ENCODE assay signal across 16 cellular contexts in genomic region chr3:124927454-124928079, GRCh38. TPM values are rescaled to one million over a fixed set of nuclear protein-coding genes. Genes with fewer than 3 reads are reported as not detected.
DNase-seq lines count a peak whose midpoint lies in the region; ATAC-seq, FAIRE-seq and TF ChIP-seq lines count a peak whose summit lies in the region.
"Had no signal": no experiment of that assay in that cellular context is flagged by ENCODE, and none has a peak within 500 bp of the region (broad histone marks: within the 10 kb centered on the region; RNA-seq: fewer than 3 reads in every experiment).

No MANE protein-coding gene starts in this region.

- H3K27ac ChIP-seq in small intestine (ENCODE audit: low read depth in 1 of 2, low read length in 1 of 2), result peak overlapping the region in 1 of 2 donors; percentile 1

- no peak overlapping the region for H3K27ac Mint-ChIP-seq in stimulated activated naive B cell treated with anti-CD40 and anti-IgM and Interleukin-4, amounts not matched to agents 10 μg/mL and 1 μg/mL and 100 μg/mL, for 72 hours

- no peaks in the 10 kb centered on the region for H3K36me3 Mint-ChIP-seq in stimulated activated naive B cell treated with anti-CD40 and anti-IgM and Interleukin-4, amounts not matched to agents 10 μg/mL and 1 μg/mL and 100 μg/mL, for 72 hours

- no peak for TF ChIP-seq CTCF in GM10248 (IDR thresholded peaks at IDR 0.05; ENCODE audit: control extremely low read depth, extremely low read depth, low read depth, missing control alignments)

- no peak overlapping the region for H3K4me3 ChIP-seq in small intestine (ENCODE audit: low read depth in 1 of 2, low read length in 2 of 2)
- H3K4me3 ChIP-seq: mucosa of descending colon had no signal

- no peak overlapping the region for H3K4me3 Mint-ChIP-seq in stimulated activated naive B cell treated with anti-CD40 and anti-IgM and Interleukin-4, amounts not matched to agents 10 μg/mL and 1 μg/mL and 100 μg/mL, for 72 hours
- H3K4me3 Mint-ChIP-seq: activated T-cell treated with anti-CD3 and anti-CD28 coated beads, Interleukin-2, amount 50 U/mL, for 4 hours had no signal

- H3K4me1 ChIP-seq in small intestine (ENCODE audit: control insufficient read depth in 2 of 2, insufficient read depth in 1 of 2, low read depth in 1 of 2, low read length in 1 of 2), result peaks cover 0 to 7% of the 10 kb centered on the region in 2 donors

- H3K36me3 ChIP-seq in small intestine (ENCODE audit: control insufficient read depth in 2 of 2, insufficient read depth in 2 of 2, low read length in 2 of 2), result peaks cover 5 to 17% of the 10 kb centered on the region in 2 donors

- ATAC-seq in HG02610 (IDR thresholded peaks at IDR 0.05; ENCODE audit: unreplicated experiment) (peak; percentile 56), HG03432 (IDR thresholded peaks at IDR 0.05; ENCODE audit: unreplicated experiment) (peak; percentile 44), GM18517 (IDR thresholded peaks at IDR 0.05; ENCODE audit: unreplicated experiment) (no peak)
- ATAC-seq in stimulated activated naive B cell treated with anti-CD40 and anti-IgM and Interleukin-4, amounts not matched to agents 10 μg/mL and 1 μg/mL and 100 μg/mL, for 72 hours (replicated peaks), result no peak
- ATAC-seq: activated CD4-positive, CD25-positive, alpha-beta regulatory T cell treated with anti-CD3 and anti-CD28 coated beads, Interleukin-2, amount 50 U/mL, for 24 hours; activated T-cell treated with anti-CD3 and anti-CD28 coated beads, Interleukin-2, amount 50 U/mL, for 4 hours had no signal

- CTCF ChIA-PET in GM10248 (lab: Yijun Ruan, JAX), result interaction anchor here (0.7 to 3.8 kb wide), 23 partner anchors 8 to 659 kb away, joined by 3 to 22 read pairs (median 5); no protein-coding TSS in a partner anchor

- WGBS in small intestine, 3 donors, result 89 to 96% (median 93%) methylated on average over 3 of the region's 3 CpGs

- FAIRE-seq in GM19239 (lab: Jason Lieb, UNC) (peak; percentile 95), small intestine (lab: Jason Lieb, UNC) (no peak)
- FAIRE-seq: urothelium cell line had no signal

- H3K27me3 Mint-ChIP-seq in stimulated activated naive B cell treated with anti-CD40 and anti-IgM and Interleukin-4, amounts not matched to agents 10 μg/mL and 1 μg/mL and 100 μg/mL, for 72 hours, result peaks cover 2 to 9% of the 10 kb centered on the region in 2 donors

- DNase-seq in GM10248 (ENCODE audit: extremely low spot score), result peak; percentile 29
- DNase-seq in GM19239 (ENCODE audit: insufficient read length, low spot score), result peak; percentile 29
- DNase-seq in small intestine, result no peak
- no peak for DNase-seq in stimulated activated naive B cell treated with anti-CD40 and anti-IgM and Interleukin-4, amounts not matched to agents 10 μg/mL and 1 μg/mL and 100 μg/mL, for 72 hours
- no peak for DNase-seq in stimulated activated CD4-positive, alpha-beta T cell treated with anti-CD3 and anti-CD28 coated beads, Interleukin-2, amount 100 ng/mL, for 48 hours
- DNase-seq: activated T-cell treated with anti-CD3 and anti-CD28 coated beads, Interleukin-2, amount 50 U/mL, for 4 hours; amygdala; mucosa of descending colon; NCI-H2171; PC-3; posterior cingulate gyrus had no signal

- H3K4me1 Mint-ChIP-seq in stimulated activated naive B cell treated with anti-CD40 and anti-IgM and Interleukin-4, amounts not matched to agents 10 μg/mL and 1 μg/mL and 100 μg/mL, for 72 hours, result no peaks in the 10 kb centered on the region

- no peaks in the 10 kb centered on the region for H3K9me3 ChIP-seq in small intestine (ENCODE audit: control insufficient read depth, low read depth)
- H3K9me3 ChIP-seq: mucosa of descending colon had no signal

- H3K9me3 Mint-ChIP-seq in stimulated activated naive B cell treated with anti-CD40 and anti-IgM and Interleukin-4, amounts not matched to agents 10 μg/mL and 1 μg/mL and 100 μg/mL, for 72 hours, result no peaks in the 10 kb centered on the region
- H3K9me3 Mint-ChIP-seq: activated T-cell treated with anti-CD3 and anti-CD28 coated beads, Interleukin-2, amount 50 U/mL, for 4 hours had no signal

- POLR2A ChIA-PET in GM10248 (lab: Yijun Ruan, JAX), result no interaction called here

- peaks cover 0 to 2% of the 10 kb centered on the region in 2 donors for H3K27me3 ChIP-seq in small intestine (ENCODE audit: control insufficient read depth in 2 of 2, insufficient read depth in 2 of 2, low read length in 2 of 2)

RNA-seq across cellular contexts. Expression of gene MUC13, which starts 7.0 kb away (rescaled TPM):
- 100 to 1,000 TPM; 178 to 547 (median 269) TPM for polyA plus RNA-seq in small intestine

RNA-seq across cellular contexts. Expression of gene ITGB5, which starts 40.4 kb away (rescaled TPM):
- 10 to 100 TPM in 2 of 3 donors, 1 to 10 TPM in 1; 9.4 to 28.7 (median 15.1) TPM for polyA plus RNA-seq in small intestine

Comparison
In these comparisons a context has a peak if more than half of its experiments do, and no peak if none do; other contexts are left out.
1. DNase-seq: peak in GM10248 (single experiment) and GM19239 (single experiment); none in small intestine (single experiment), stimulated activated naive B cell treated with anti-CD40 and anti-IgM and Interleukin-4, amounts not matched to agents 10 μg/mL and 1 μg/mL and 100 μg/mL, for 72 hours (single experiment) and stimulated activated CD4-positive, alpha-beta T cell treated with anti-CD3 and anti-CD28 coated beads, Interleukin-2, amount 100 ng/mL, for 48 hours (0 of 2).
2. ATAC-seq: peak in HG02610 (single experiment) and HG03432 (single experiment); none in GM18517 (single experiment) and stimulated activated naive B cell treated with anti-CD40 and anti-IgM and Interleukin-4, amounts not matched to agents 10 μg/mL and 1 μg/mL and 100 μg/mL, for 72 hours (0 of 2).